Comparison of ENCODE assay signal across 8 cellular contexts in the genomic region with DNA sequence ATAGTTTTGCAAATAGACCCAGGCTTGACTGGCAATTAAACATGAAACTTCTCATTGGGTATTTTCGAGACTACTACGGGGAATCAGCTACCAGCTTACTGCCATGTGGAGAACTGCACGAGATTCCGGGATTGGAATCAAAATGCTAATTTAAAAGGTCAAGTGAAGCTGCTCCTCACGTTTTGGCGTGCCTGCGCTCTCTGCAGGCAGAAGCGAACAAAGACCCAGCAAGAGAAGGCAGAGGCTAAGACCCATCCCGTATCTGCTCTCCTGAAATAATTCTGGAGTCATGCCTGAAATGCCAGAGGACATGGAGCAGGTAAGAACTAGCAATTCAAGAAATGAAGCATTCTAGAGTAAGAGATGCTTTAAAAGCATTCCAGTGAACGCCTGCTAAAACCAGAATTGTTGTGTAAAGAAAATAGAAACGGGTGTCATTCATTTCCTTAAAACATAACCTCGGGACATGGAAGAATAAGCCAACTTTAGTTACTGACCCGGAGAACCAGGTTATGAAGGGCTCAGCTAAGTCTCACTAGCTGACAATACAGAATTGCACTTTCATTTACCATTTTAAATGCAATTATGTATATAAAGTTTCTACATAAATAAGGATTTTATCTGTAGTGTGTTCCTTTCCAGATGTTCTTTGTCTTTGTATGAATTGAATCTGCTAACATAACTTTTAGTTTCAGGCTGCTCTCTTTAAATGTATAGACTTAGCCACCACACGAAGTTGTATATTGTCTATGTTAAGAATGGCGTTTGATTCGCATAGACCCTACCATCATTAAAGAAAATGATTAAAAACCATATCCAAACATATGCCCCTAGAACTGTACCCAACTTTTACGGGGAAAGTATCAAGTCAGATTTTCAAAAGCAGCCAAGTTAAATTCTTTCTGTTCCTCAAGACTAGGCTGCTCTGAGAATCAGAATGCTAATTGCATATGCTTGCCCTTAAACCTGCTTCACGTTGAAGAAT. TPM values are rescaled to one million over a fixed set of nuclear protein-coding genes. Genes with fewer than 3 reads are reported as not detected.
DNase-seq lines count a peak whose midpoint lies in the region; ATAC-seq and TF ChIP-seq lines count a peak whose summit lies in the region.

No MANE protein-coding gene starts in this region.

- TF ChIP-seq CTCF in AG09319 (IDR thresholded peaks at IDR 0.05; ENCODE audit: low read depth, low read length) = peak; percentile 65
- peak; percentile 28 to 46 (median 33) for TF ChIP-seq CTCF in esophagus muscularis mucosa (IDR thresholded peaks at IDR 0.05)
- TF ChIP-seq CTCF in thoracic aorta (IDR thresholded peaks at IDR 0.05) = no peak
- TF ChIP-seq CTCF in WERI-Rb-1 (IDR thresholded peaks at IDR 0.05; ENCODE audit: low read depth, low read length) = no peak

- no peaks in the 10 kb centered on the region for H3K36me3 ChIP-seq in esophagus muscularis mucosa
- no peaks in the 10 kb centered on the region for H3K36me3 ChIP-seq in mucosa of stomach (ENCODE audit: control insufficient read depth, insufficient read depth, low read length)
- H3K36me3 ChIP-seq in thoracic aorta = no peaks in the 10 kb centered on the region
- 0 out of 2 replicates have a peak, but pooled peaks cover 3% of the 10 kb centered on the region for H3K36me3 ChIP-seq in WERI-Rb-1

- intact Hi-C loops in esophagus muscularis mucosa (cut with DNase I) = loop anchor here (5.0 kb wide), 1 partner anchor 41 kb away; a partner anchor contains a TSS

- TF ChIP-seq EP300 in esophagus muscularis mucosa (IDR thresholded peaks at IDR 0.05) = no peak

- DNase-seq in AG09319 (ENCODE audit: extremely low read depth, low read depth) (peak; percentile 75), NCI-H526 (lab: John Stamatoyannopoulos, UW) (peak; percentile 28 to 62), esophagus muscularis mucosa (ENCODE audit: extremely low spot score) (peak; percentile 95), thoracic aorta (ENCODE audit: low spot score) (peak; percentile 12), WERI-Rb-1 (no peak)
- DNase-seq in activated CD8-positive, alpha-beta memory T cell treated with anti-CD3 and anti-CD28 coated beads, Interleukin-2, amount 50 U/mL, for 48 hours = peak; percentile 65

- TF ChIP-seq POLR2A in GM19193 (IDR thresholded peaks at IDR 0.05; ENCODE audit: extremely low read depth, insufficient read depth, insufficient read length) = peak; percentile 38
- no peak for TF ChIP-seq POLR2A in esophagus muscularis mucosa (IDR thresholded peaks at IDR 0.05; ENCODE audit: low read depth)

- no peak for ATAC-seq in thoracic aorta (ENCODE audit: insufficient number of reproducible peaks, low FRiP score, low read depth)

- WGBS in esophagus muscularis mucosa = 1% methylated on average over 18 of the region's 18 CpGs

- H3K9me3 ChIP-seq in esophagus muscularis mucosa (no peaks in the 10 kb centered on the region), mucosa of stomach (ENCODE audit: control insufficient read depth, low read length) (no peaks in the 10 kb centered on the region), thoracic aorta (no peaks in the 10 kb centered on the region), WERI-Rb-1 (ENCODE audit: severe bottlenecking) (no peaks in the 10 kb centered on the region)

- peaks cover 10 to 47% (median 39%) of the 10 kb centered on the region in 4 donors for H3K4me1 ChIP-seq in esophagus muscularis mucosa
- peaks cover under 1% of the 10 kb centered on the region for H3K4me1 ChIP-seq in mucosa of stomach (ENCODE audit: control insufficient read depth, insufficient read depth, low read length)
- peaks cover 22 to 30% of the 10 kb centered on the region in 2 donors for H3K4me1 ChIP-seq in thoracic aorta (ENCODE audit: control insufficient read depth in 1 of 2, low read depth in 2 of 2)

- H3K27ac ChIP-seq in esophagus muscularis mucosa (replicated peaks in 1 of 4) (peak overlapping the region; percentile 92 to 98 (median 97)), thoracic aorta (peak overlapping the region; percentile 92 to 96), WERI-Rb-1 (no peak overlapping the region)

- H3K4me3 ChIP-seq in esophagus muscularis mucosa = peak overlapping the region; percentile 65 to 87 (median 83)
- H3K4me3 ChIP-seq in mucosa of stomach (ENCODE audit: low read length) = peak overlapping the region; percentile 26
- peak overlapping the region; percentile 87 for H3K4me3 ChIP-seq in thoracic aorta
- no peak overlapping the region for H3K4me3 ChIP-seq in WERI-Rb-1 (ENCODE audit: low read depth, low read length)

- H3K27me3 ChIP-seq in esophagus muscularis mucosa = no peaks in the 10 kb centered on the region
- H3K27me3 ChIP-seq in mucosa of stomach (ENCODE audit: control insufficient read depth, insufficient read depth, low read length) = no peaks in the 10 kb centered on the region
- H3K27me3 ChIP-seq in thoracic aorta (replicated peaks; ENCODE audit: insufficient read depth) = no peaks in the 10 kb centered on the region
- H3K27me3 ChIP-seq in WERI-Rb-1 (ENCODE audit: insufficient read depth, low read depth, severe bottlenecking) = no peaks in the 10 kb centered on the region

- peak overlapping the region; percentile 91 for H3K9ac ChIP-seq in mucosa of stomach (ENCODE audit: low read length)

RNA-seq across cellular contexts. Expression of a gene that starts 2.0 kb away (rescaled TPM):
- total RNA-seq in esophagus muscularis mucosa = 10 to 100 TPM; 42.5 to 60.8 (median 52.5) TPM
- total RNA-seq in thoracic aorta = 10 to 100 TPM; 51.6 to 52.3 TPM

RNA-seq across cellular contexts. Expression of a gene that starts 43.0 kb away (rescaled TPM):
- total RNA-seq in esophagus muscularis mucosa (under 1 TPM in 3 of 4 donors, not detected in 1; 0.17 to 0.57 (median 0.26) TPM), thoracic aorta (1 to 10 TPM in 1 of 2 donors, not detected in 1; 1.1 TPM)

RNA-seq across cellular contexts. Expression of a gene that starts 43.5 kb away (rescaled TPM):
- 10 to 100 TPM in 1 of 4 donors, 1 to 10 TPM in 3; 7.6 to 12.5 (median 9.7) TPM for total RNA-seq in esophagus muscularis mucosa
- 1 to 10 TPM; 4.7 to 5.5 TPM for total RNA-seq in thoracic aorta

Comparison
In these comparisons a context has a peak if more than half of its experiments do, and no peak if none do; other contexts are left out.
1. CTCF ChIP-seq: peak in AG09319 (single experiment) and esophagus muscularis mucosa (3 of 3); none in thoracic aorta (single experiment) and WERI-Rb-1 (single experiment).